ENCODE assay signal across 24 cellular contexts in genomic region chr6:38695227-38695900, GRCh38. TPM values are rescaled to one million over a fixed set of nuclear protein-coding genes. Genes with fewer than 3 reads are reported as not detected.
A peak's percentile ranks its signal among the peaks of the same experiment; 100 is the strongest.
DNase-seq lines count a peak whose midpoint lies in the region; ATAC-seq, FAIRE-seq and TF ChIP-seq lines count a peak whose summit lies in the region.
"Had no signal": no experiment of that assay in that cellular context is flagged by ENCODE, and none has a peak within 500 bp of the region (broad histone marks: within the 10 kb centered on the region; RNA-seq: fewer than 3 reads in every experiment).

No MANE protein-coding gene starts in this region.

- no peak for FAIRE-seq in HepG2 (lab: Jason Lieb, UNC)

- BruUV-seq in HepG2 (replicated peaks; lab: Mats Ljungman, UMichigan), result no TSS peak

- H2AFZ ChIP-seq in HepG2 (ENCODE audit: low read length), result no peak overlapping the region

- in situ Hi-C loops in HepG2 (cut with HindIII; ENCODE audit: extremely low pct_ligation_motif_present, low pct_unique_long_range_greater_than_20kb), result no loop called here

- ATAC-seq in HepG2, result no peak
- no peak for ATAC-seq in right lobe of liver
- no peak for ATAC-seq in memory B cell (ENCODE audit: low read depth)
- ATAC-seq in stimulated activated naive B cell treated with anti-CD40 and anti-IgM and Interleukin-4, amounts not matched to agents 10 μg/mL and 1 μg/mL and 100 μg/mL, for 72 hours (replicated peaks), result no peak
- no peak for ATAC-seq in HG02981 (IDR thresholded peaks at IDR 0.05; ENCODE audit: unreplicated experiment)
- ATAC-seq: PC-3 had no signal

- peak; percentile 23 for DNase-seq in activated CD4-positive, alpha-beta T cell treated with anti-CD3 and anti-CD28 coated beads, Interleukin-2, amount 10 ng/mL, durations not matched to agents 24 days and 14 days
- DNase-seq in activated CD4-positive, alpha-beta T cell treated with anti-CD3 and anti-CD28 coated beads, Interleukin-2, amount 10 ng/mL, durations not matched to agents 7 days and 5 days, result no peak
- DNase-seq in HepG2 (ENCODE audit: low spot score) (no peak), right lobe of liver (no peak), memory B cell (ENCODE audit: low spot score in 2 of 2) (no peak), sigmoid colon (no peak)
- DNase-seq in stimulated activated naive B cell treated with anti-CD40 and anti-IgM and Interleukin-4, amounts not matched to agents 10 μg/mL and 1 μg/mL and 100 μg/mL, for 72 hours, result no peak
- DNase-seq: 8988T; BE2C; CD4-positive, CD25-positive, alpha-beta regulatory T cell; COR-L47; DMS 273 treated with DMSO at 0.1 percent for 48 hours; DND-41; KG1; MV-4-11; NCI-H1694 treated with DMSO at 0.1 percent for 48 hours; NCI-H2107; NCI-H2227 treated with DMSO at 0.1 percent for 48 hours; NCI-H524; PC-3; RPMI8226 had no signal

- peaks cover 20% of the 10 kb centered on the region for H3K9me3 Mint-ChIP-seq in activated CD4-positive, alpha-beta T cell treated with anti-CD3 and anti-CD28 coated beads, Interleukin-2, amount 10 ng/mL, durations not matched to agents 24 days and 14 days
- H3K9me3 Mint-ChIP-seq in activated CD4-positive, alpha-beta T cell treated with anti-CD3 and anti-CD28 coated beads, Interleukin-2, amount 10 ng/mL, durations not matched to agents 7 days and 5 days, result peaks cover 15% of the 10 kb centered on the region
- peaks cover 8% of the 10 kb centered on the region for H3K9me3 Mint-ChIP-seq in memory B cell
- H3K9me3 Mint-ChIP-seq in stimulated activated naive B cell treated with anti-CD40 and anti-IgM and Interleukin-4, amounts not matched to agents 10 μg/mL and 1 μg/mL and 100 μg/mL, for 72 hours, result peaks cover 8 to 12% of the 10 kb centered on the region in 2 donors

- H3K9me3 ChIP-seq in HepG2 (ENCODE audit: low read length), result 0 out of 2 replicates have a peak, but pooled peaks cover 5% of the 10 kb centered on the region
- H3K9me3 ChIP-seq in right lobe of liver, result no peaks in the 10 kb centered on the region
- H3K9me3 ChIP-seq in sigmoid colon, result no peaks in the 10 kb centered on the region
- H3K9me3 ChIP-seq: BE2C had no signal

- H3K36me3 ChIP-seq in HepG2 (replicated peaks in 1 of 2; ENCODE audit: control insufficient read depth in 1 of 2, insufficient read depth in 2 of 2, low read length in 2 of 2) (no peaks in the 10 kb centered on the region; a peak in 3 of 5 replicates), right lobe of liver (no peaks in the 10 kb centered on the region), sigmoid colon (no peaks in the 10 kb centered on the region)

- peaks cover 50% of the 10 kb centered on the region for H3K36me3 Mint-ChIP-seq in activated CD4-positive, alpha-beta T cell treated with anti-CD3 and anti-CD28 coated beads, Interleukin-2, amount 10 ng/mL, durations not matched to agents 24 days and 14 days (ENCODE audit: low read depth)
- H3K36me3 Mint-ChIP-seq in activated CD4-positive, alpha-beta T cell treated with anti-CD3 and anti-CD28 coated beads, Interleukin-2, amount 10 ng/mL, durations not matched to agents 7 days and 5 days (ENCODE audit: low read depth), result peaks cover 34% of the 10 kb centered on the region
- peaks cover 23% of the 10 kb centered on the region for H3K36me3 Mint-ChIP-seq in memory B cell
- H3K36me3 Mint-ChIP-seq in stimulated activated naive B cell treated with anti-CD40 and anti-IgM and Interleukin-4, amounts not matched to agents 10 μg/mL and 1 μg/mL and 100 μg/mL, for 72 hours, result peaks cover 24 to 38% of the 10 kb centered on the region in 2 donors

- H3K4me1 Mint-ChIP-seq in activated CD4-positive, alpha-beta T cell treated with anti-CD3 and anti-CD28 coated beads, Interleukin-2, amount 10 ng/mL, durations not matched to agents 24 days and 14 days, result peaks cover 48% of the 10 kb centered on the region
- peaks cover 33% of the 10 kb centered on the region for H3K4me1 Mint-ChIP-seq in activated CD4-positive, alpha-beta T cell treated with anti-CD3 and anti-CD28 coated beads, Interleukin-2, amount 10 ng/mL, durations not matched to agents 7 days and 5 days
- peaks cover 17% of the 10 kb centered on the region for H3K4me1 Mint-ChIP-seq in memory B cell
- peaks cover 27 to 50% of the 10 kb centered on the region in 2 donors for H3K4me1 Mint-ChIP-seq in stimulated activated naive B cell treated with anti-CD40 and anti-IgM and Interleukin-4, amounts not matched to agents 10 μg/mL and 1 μg/mL and 100 μg/mL, for 72 hours

- peaks cover 44% of the 10 kb centered on the region for H3K79me2 ChIP-seq in HepG2 (ENCODE audit: insufficient read depth, low read length)

- no peak for TF ChIP-seq EP300 in HepG2 (IDR thresholded peaks at IDR 0.05; ENCODE audit: low read depth in 2 of 2, low read length in 2 of 2)
- no peak for TF ChIP-seq EP300 in HepG2 (CRISPR knock-in tag; IDR thresholded peaks at IDR 0.05; ENCODE audit: borderline replicate concordance)
- TF ChIP-seq EP300 in sigmoid colon (IDR thresholded peaks at IDR 0.05), result no peak

- peaks cover 8% of the 10 kb centered on the region for H4K20me1 ChIP-seq in HepG2 (ENCODE audit: insufficient read depth, low read length)

- no peak overlapping the region for H3K4me3 Mint-ChIP-seq in activated CD4-positive, alpha-beta T cell treated with anti-CD3 and anti-CD28 coated beads, Interleukin-2, amount 10 ng/mL, durations not matched to agents 24 days and 14 days
- H3K4me3 Mint-ChIP-seq in activated CD4-positive, alpha-beta T cell treated with anti-CD3 and anti-CD28 coated beads, Interleukin-2, amount 10 ng/mL, durations not matched to agents 7 days and 5 days, result no peak overlapping the region
- no peak overlapping the region for H3K4me3 Mint-ChIP-seq in memory B cell
- H3K4me3 Mint-ChIP-seq in stimulated activated naive B cell treated with anti-CD40 and anti-IgM and Interleukin-4, amounts not matched to agents 10 μg/mL and 1 μg/mL and 100 μg/mL, for 72 hours, result no peak overlapping the region
- H3K4me3 Mint-ChIP-seq: CD4-positive, CD25-positive, alpha-beta regulatory T cell had no signal

- H3K27me3 ChIP-seq in HepG2 (ENCODE audit: control insufficient read depth in 1 of 2, insufficient read depth in 2 of 2, low read length in 2 of 2) (no peaks in the 10 kb centered on the region), right lobe of liver (no peaks in the 10 kb centered on the region), sigmoid colon (no peaks in the 10 kb centered on the region)
- H3K27me3 ChIP-seq: BE2C had no signal

- peaks cover 17% of the 10 kb centered on the region for H3K4me1 ChIP-seq in HepG2 (ENCODE audit: insufficient read depth, low read length)
- no peaks in the 10 kb centered on the region for H3K4me1 ChIP-seq in right lobe of liver
- no peaks in the 10 kb centered on the region for H3K4me1 ChIP-seq in sigmoid colon

- intact Hi-C loops in activated CD4-positive, alpha-beta T cell treated with anti-CD3 and anti-CD28 coated beads, Interleukin-2, amount 10 ng/mL, durations not matched to agents 24 days and 14 days (cut with micrococcal nuclease), result no loop called here
- intact Hi-C loops in HepG2 (cut with micrococcal nuclease; ENCODE audit: unreplicated experiment) (no loop called here), right lobe of liver (cut with DNase I) (no loop called here), sigmoid colon (cut with DNase I) (no loop called here)

- CTCF ChIA-PET in activated CD4-positive, alpha-beta T cell treated with anti-CD3 and anti-CD28 coated beads, Interleukin-2, amount 10 ng/mL, durations not matched to agents 7 days and 5 days (lab: Charles Lee), result interaction anchor here (1.0 kb wide), 1 partner anchor 18 kb away, joined by 3 read pairs; no protein-coding TSS in a partner anchor
- CTCF ChIA-PET in HepG2 (lab: Yijun Ruan, JAX; ENCODE audit: low intra/inter-chr PET ratio, low total read pairs), result no interaction called here

- H3K27ac Mint-ChIP-seq in activated CD4-positive, alpha-beta T cell treated with anti-CD3 and anti-CD28 coated beads, Interleukin-2, amount 10 ng/mL, durations not matched to agents 24 days and 14 days, result no peak overlapping the region
- H3K27ac Mint-ChIP-seq in activated CD4-positive, alpha-beta T cell treated with anti-CD3 and anti-CD28 coated beads, Interleukin-2, amount 10 ng/mL, durations not matched to agents 7 days and 5 days, result no peak overlapping the region
- H3K27ac Mint-ChIP-seq in memory B cell, result peak overlapping the region; percentile 56
- peak overlapping the region; percentile 39 for H3K27ac Mint-ChIP-seq in stimulated activated naive B cell treated with anti-CD40 and anti-IgM and Interleukin-4, amounts not matched to agents 10 μg/mL and 1 μg/mL and 100 μg/mL, for 72 hours

- no peak overlapping the region for H3K4me3 ChIP-seq in HepG2 (replicated peaks in 1 of 3; ENCODE audit: insufficient read depth in 1 of 3, low read depth in 2 of 3, low read length in 3 of 3)
- H3K4me3 ChIP-seq in right lobe of liver, result no peak overlapping the region
- no peak overlapping the region for H3K4me3 ChIP-seq in sigmoid colon

- no peak overlapping the region for H3K4me2 ChIP-seq in HepG2 (ENCODE audit: low read depth, low read length)

- POLR2A ChIA-PET in activated CD4-positive, alpha-beta T cell treated with anti-CD3 and anti-CD28 coated beads, Interleukin-2, amount 10 ng/mL, durations not matched to agents 7 days and 5 days (lab: Charles Lee), result interaction anchor here (0.6 kb wide), 1 partner anchor 94 kb away, joined by 3 read pairs; no protein-coding TSS in a partner anchor
- POLR2A ChIA-PET in HepG2 (lab: Yijun Ruan, JAX), result no interaction called here

- no peak overlapping the region for H3K27ac ChIP-seq in HepG2 (ENCODE audit: extremely low read length, insufficient read depth, low read length)
- H3K27ac ChIP-seq in right lobe of liver, result no peak overlapping the region
- no peak overlapping the region for H3K27ac ChIP-seq in sigmoid colon

- no peak overlapping the region for H3K9ac ChIP-seq in HepG2 (ENCODE audit: insufficient read depth, low read depth, low read length)

- H3K27me3 Mint-ChIP-seq in activated CD4-positive, alpha-beta T cell treated with anti-CD3 and anti-CD28 coated beads, Interleukin-2, amount 10 ng/mL, durations not matched to agents 24 days and 14 days, result no peaks in the 10 kb centered on the region
- no peaks in the 10 kb centered on the region for H3K27me3 Mint-ChIP-seq in activated CD4-positive, alpha-beta T cell treated with anti-CD3 and anti-CD28 coated beads, Interleukin-2, amount 10 ng/mL, durations not matched to agents 7 days and 5 days
- H3K27me3 Mint-ChIP-seq in memory B cell, result no peaks in the 10 kb centered on the region
- no peaks in the 10 kb centered on the region for H3K27me3 Mint-ChIP-seq in stimulated activated naive B cell treated with anti-CD40 and anti-IgM and Interleukin-4, amounts not matched to agents 10 μg/mL and 1 μg/mL and 100 μg/mL, for 72 hours
- H3K27me3 Mint-ChIP-seq: CD4-positive, CD25-positive, alpha-beta regulatory T cell had no signal

- no peak for TF ChIP-seq CTCF in HepG2 (CRISPR knock-in tag; IDR thresholded peaks at IDR 0.05)
- no peak for TF ChIP-seq CTCF in right lobe of liver (IDR thresholded peaks at IDR 0.05)
- TF ChIP-seq CTCF in sigmoid colon (IDR thresholded peaks at IDR 0.05), result no peak

- no peak for TF ChIP-seq POLR2A in HepG2 (IDR thresholded peaks at IDR 0.05; ENCODE audit: insufficient read depth in 1 of 2, low read depth in 2 of 2, low read length in 2 of 2)
- no peak for TF ChIP-seq POLR2A in right lobe of liver (IDR thresholded peaks at IDR 0.05)
- TF ChIP-seq POLR2A in sigmoid colon (IDR thresholded peaks at IDR 0.05), result no peak

- no peak for TF ChIP-seq RAD21 in HepG2 (CRISPR knock-in tag; IDR thresholded peaks at IDR 0.05)

- WGBS in HepG2 (ENCODE audit: low lambda C conversion rate), result 96% methylated on average over 2 of the region's 2 CpGs
- WGBS in right lobe of liver (ENCODE audit: insufficient coverage, low coverage, low lambda C conversion rate, missing lambda C conversion rate), result 90% methylated on average over 2 of the region's 2 CpGs
- WGBS in sigmoid colon, 2 donors, result 71 to 87% methylated on average over 2 of the region's 2 CpGs

RNA-seq across cellular contexts. Expression of gene GLO1, which starts 7.6 kb away (rescaled TPM):
- 124 and 127 TPM in 2 replicates for total RNA-seq in activated CD4-positive, alpha-beta T cell treated with anti-CD3 and anti-CD28 coated beads, Interleukin-2, amount 10 ng/mL, durations not matched to agents 24 days and 14 days
- total RNA-seq in activated CD4-positive, alpha-beta T cell treated with anti-CD3 and anti-CD28 coated beads, Interleukin-2, amount 10 ng/mL, durations not matched to agents 7 days and 5 days, result 10 to 100 TPM; 77.1 to 85.6 TPM
- 177 and 282 TPM in 2 replicates for total RNA-seq in HepG2 (2016; rRNA removed; fragmentation: Illumina TruSeq; extraction: Trizol)
- total RNA-seq in HepG2 (2016; cell fraction: cytosol; rRNA removed; fragmentation: Illumina TruSeq; extraction: Trizol; ENCODE audit: low read depth), result 25.6 and 26.7 TPM in 2 replicates
- total RNA-seq in HepG2 (2016; cell fraction: insoluble cytoplasmic fraction; rRNA removed; fragmentation: Illumina TruSeq; extraction: Trizol), result 176 and 303 TPM in 2 replicates
- 87.3 and 99.8 TPM in 2 replicates for total RNA-seq in HepG2 (2016; cell fraction: membrane; rRNA removed; fragmentation: Illumina TruSeq; extraction: Trizol)
- 82.3 and 88.7 TPM in 2 replicates for total RNA-seq in HepG2 (2016; cell fraction: nucleus; rRNA removed; fragmentation: Illumina TruSeq; extraction: Trizol)
- polyA plus RNA-seq in HepG2 (2011; rRNA removed), result 55.0 and 77.1 TPM in 2 replicates
- polyA plus RNA-seq in HepG2 (2011; cell fraction: cytosol; rRNA removed), result 36.6 and 63.7 TPM in 2 replicates
- polyA plus RNA-seq in HepG2 (2011; cell fraction: nucleus; rRNA removed), result 8.3 and 11.4 TPM in 2 replicates
- polyA plus RNA-seq in HepG2 (2012), result 99.9 and 146 TPM in 2 replicates
- 29.9 and 32.0 TPM in 2 replicates for polyA plus RNA-seq in HepG2 (2016; cell fraction: cytosol; fragmentation: Illumina TruSeq; extraction: Trizol; ENCODE audit: low read depth)
- 301 and 355 TPM in 2 replicates for polyA plus RNA-seq in HepG2 (2016; cell fraction: insoluble cytoplasmic fraction; fragmentation: Illumina TruSeq; extraction: Trizol; ENCODE audit: low read depth)
- polyA plus RNA-seq in HepG2 (2016; cell fraction: membrane; fragmentation: Illumina TruSeq; extraction: Trizol; ENCODE audit: low read depth), result 81.5 and 87.4 TPM in 2 replicates
- 112 and 115 TPM in 2 replicates for polyA plus RNA-seq in HepG2 (2016; cell fraction: nucleus; fragmentation: Illumina TruSeq; extraction: Trizol; ENCODE audit: insufficient read depth, low read depth)
- 18.4 and 27.9 TPM in 2 replicates for polyA minus RNA-seq in HepG2 (2011; rRNA and poly(A)+ RNA removed; ENCODE audit: low replicate concordance)
- 37.8 and 41.0 TPM in 2 replicates for polyA minus RNA-seq in HepG2 (2011; cell fraction: cytosol; rRNA and poly(A)+ RNA removed)
- 15.6 and 21.0 TPM in 2 replicates for polyA minus RNA-seq in HepG2 (2011; cell fraction: nucleus; rRNA and poly(A)+ RNA removed)
- 10 to 100 TPM; 41.7 to 68.9 (median 57.8) TPM for total RNA-seq in right lobe of liver
- 10 to 100 TPM; 92.8 to 98.5 (median 96.0) TPM for total RNA-seq in sigmoid colon
- 100 to 1,000 TPM in 1 of 3 donors, 10 to 100 TPM in 2; 64.9 to 129 (median 65.2) TPM for polyA plus RNA-seq in sigmoid colon

RNA-seq across cellular contexts. Expression of gene DNAH8, which starts 19.7 kb away (rescaled TPM):
- total RNA-seq in activated CD4-positive, alpha-beta T cell treated with anti-CD3 and anti-CD28 coated beads, Interleukin-2, amount 10 ng/mL, durations not matched to agents 24 days and 14 days, result 0.02 TPM in 1 of 2 replicates, not detected in the other
- total RNA-seq in activated CD4-positive, alpha-beta T cell treated with anti-CD3 and anti-CD28 coated beads, Interleukin-2, amount 10 ng/mL, durations not matched to agents 7 days and 5 days, result under 1 TPM; 0.07 to 0.10 TPM
- total RNA-seq in HepG2 (2016; rRNA removed; fragmentation: Illumina TruSeq; extraction: Trizol) (not detected in 2 replicates), right lobe of liver (under 1 TPM in 1 of 6 experiments, not detected in 5; 0.02 TPM), sigmoid colon (not detected)
- not detected in 2 replicates for total RNA-seq in HepG2 (2016; cell fraction: cytosol; rRNA removed; fragmentation: Illumina TruSeq; extraction: Trizol; ENCODE audit: low read depth)
- not detected in 2 replicates for total RNA-seq in HepG2 (2016; cell fraction: insoluble cytoplasmic fraction; rRNA removed; fragmentation: Illumina TruSeq; extraction: Trizol)
- not detected in 2 replicates for total RNA-seq in HepG2 (2016; cell fraction: membrane; rRNA removed; fragmentation: Illumina TruSeq; extraction: Trizol)
- total RNA-seq in HepG2 (2016; cell fraction: nucleus; rRNA removed; fragmentation: Illumina TruSeq; extraction: Trizol), result not detected in 2 replicates
- polyA plus RNA-seq in HepG2 (2011; rRNA removed) (not detected in 2 replicates), sigmoid colon (under 1 TPM in 2 of 3 donors, not detected in 1; under 0.01 to 0.22 TPM)
- polyA plus RNA-seq in HepG2 (2011; cell fraction: cytosol; rRNA removed), result not detected in 2 replicates
- not detected in 2 replicates for polyA plus RNA-seq in HepG2 (2011; cell fraction: nucleus; rRNA removed)
- polyA plus RNA-seq in HepG2 (2012), result not detected in 2 replicates
- not detected in 2 replicates for polyA plus RNA-seq in HepG2 (2016; cell fraction: cytosol; fragmentation: Illumina TruSeq; extraction: Trizol; ENCODE audit: low read depth)
- polyA plus RNA-seq in HepG2 (2016; cell fraction: insoluble cytoplasmic fraction; fragmentation: Illumina TruSeq; extraction: Trizol; ENCODE audit: low read depth), result not detected in 2 replicates
- not detected in 2 replicates for polyA plus RNA-seq in HepG2 (2016; cell fraction: membrane; fragmentation: Illumina TruSeq; extraction: Trizol; ENCODE audit: low read depth)
- polyA plus RNA-seq in HepG2 (2016; cell fraction: nucleus; fragmentation: Illumina TruSeq; extraction: Trizol; ENCODE audit: insufficient read depth, low read depth), result not detected in 2 replicates
- not detected in 2 replicates for polyA minus RNA-seq in HepG2 (2011; rRNA and poly(A)+ RNA removed; ENCODE audit: low replicate concordance)
- not detected in 2 replicates for polyA minus RNA-seq in HepG2 (2011; cell fraction: cytosol; rRNA and poly(A)+ RNA removed)
- not detected in 2 replicates for polyA minus RNA-seq in HepG2 (2011; cell fraction: nucleus; rRNA and poly(A)+ RNA removed)
- total RNA-seq: G401, H4 had no signal

RNA-seq across cellular contexts. Expression of gene BTBD9, which starts 55.6 kb away (rescaled TPM):
- 12.3 and 12.4 TPM in 2 replicates for total RNA-seq in activated CD4-positive, alpha-beta T cell treated with anti-CD3 and anti-CD28 coated beads, Interleukin-2, amount 10 ng/mL, durations not matched to agents 24 days and 14 days
- 10 to 100 TPM; 12.0 to 12.6 TPM for total RNA-seq in activated CD4-positive, alpha-beta T cell treated with anti-CD3 and anti-CD28 coated beads, Interleukin-2, amount 10 ng/mL, durations not matched to agents 7 days and 5 days
- total RNA-seq in HepG2 (2016; rRNA removed; fragmentation: Illumina TruSeq; extraction: Trizol) (1.8 and 3.0 TPM in 2 replicates), right lobe of liver (1 to 10 TPM; 4.5 to 7.5 (median 5.7) TPM), sigmoid colon (10 to 100 TPM; 10.5 to 20.8 (median 12.8) TPM)
- 9.0 and 9.2 TPM in 2 replicates for total RNA-seq in HepG2 (2016; cell fraction: cytosol; rRNA removed; fragmentation: Illumina TruSeq; extraction: Trizol; ENCODE audit: low read depth)
- 1.9 and 2.7 TPM in 2 replicates for total RNA-seq in HepG2 (2016; cell fraction: insoluble cytoplasmic fraction; rRNA removed; fragmentation: Illumina TruSeq; extraction: Trizol)
- 6.2 and 6.3 TPM in 2 replicates for total RNA-seq in HepG2 (2016; cell fraction: membrane; rRNA removed; fragmentation: Illumina TruSeq; extraction: Trizol)
- 3.9 and 4.3 TPM in 2 replicates for total RNA-seq in HepG2 (2016; cell fraction: nucleus; rRNA removed; fragmentation: Illumina TruSeq; extraction: Trizol)
- polyA plus RNA-seq in HepG2 (2011; rRNA removed) (1.2 TPM in 2 replicates), sigmoid colon (1 to 10 TPM; 3.6 to 8.9 (median 4.6) TPM)
- 0.43 and 0.58 TPM in 2 replicates for polyA plus RNA-seq in HepG2 (2011; cell fraction: cytosol; rRNA removed)
- polyA plus RNA-seq in HepG2 (2011; cell fraction: nucleus; rRNA removed), result 1.1 and 1.7 TPM in 2 replicates
- 0.68 and 0.76 TPM in 2 replicates for polyA plus RNA-seq in HepG2 (2012)
- 0.05 TPM in 2 replicates for polyA plus RNA-seq in HepG2 (2016; cell fraction: cytosol; fragmentation: Illumina TruSeq; extraction: Trizol; ENCODE audit: low read depth)
- 1.0 and 1.4 TPM in 2 replicates for polyA plus RNA-seq in HepG2 (2016; cell fraction: insoluble cytoplasmic fraction; fragmentation: Illumina TruSeq; extraction: Trizol; ENCODE audit: low read depth)
- polyA plus RNA-seq in HepG2 (2016; cell fraction: membrane; fragmentation: Illumina TruSeq; extraction: Trizol; ENCODE audit: low read depth), result 0.11 and 0.13 TPM in 2 replicates
- polyA plus RNA-seq in HepG2 (2016; cell fraction: nucleus; fragmentation: Illumina TruSeq; extraction: Trizol; ENCODE audit: insufficient read depth, low read depth), result 0.85 and 1.1 TPM in 2 replicates
- 4.7 and 8.0 TPM in 2 replicates for polyA minus RNA-seq in HepG2 (2011; rRNA and poly(A)+ RNA removed; ENCODE audit: low replicate concordance)
- polyA minus RNA-seq in HepG2 (2011; cell fraction: cytosol; rRNA and poly(A)+ RNA removed), result 2.0 and 2.2 TPM in 2 replicates
- 18.9 and 26.6 TPM in 2 replicates for polyA minus RNA-seq in HepG2 (2011; cell fraction: nucleus; rRNA and poly(A)+ RNA removed)

Comparison
In these comparisons a context has a peak if more than half of its experiments do, and no peak if none do; other contexts are left out.
1. H3K27ac Mint-ChIP-seq: peak in memory B cell (single experiment) and stimulated activated naive B cell treated with anti-CD40 and anti-IgM and Interleukin-4, amounts not matched to agents 10 μg/mL and 1 μg/mL and 100 μg/mL, for 72 hours (single experiment); none in activated CD4-positive, alpha-beta T cell treated with anti-CD3 and anti-CD28 coated beads, Interleukin-2, amount 10 ng/mL, durations not matched to agents 24 days and 14 days (single experiment) and activated CD4-positive, alpha-beta T cell treated with anti-CD3 and anti-CD28 coated beads, Interleukin-2, amount 10 ng/mL, durations not matched to agents 7 days and 5 days (single experiment).